Comparison of ENCODE assay signal across 2 cellular contexts in the genomic region with DNA sequence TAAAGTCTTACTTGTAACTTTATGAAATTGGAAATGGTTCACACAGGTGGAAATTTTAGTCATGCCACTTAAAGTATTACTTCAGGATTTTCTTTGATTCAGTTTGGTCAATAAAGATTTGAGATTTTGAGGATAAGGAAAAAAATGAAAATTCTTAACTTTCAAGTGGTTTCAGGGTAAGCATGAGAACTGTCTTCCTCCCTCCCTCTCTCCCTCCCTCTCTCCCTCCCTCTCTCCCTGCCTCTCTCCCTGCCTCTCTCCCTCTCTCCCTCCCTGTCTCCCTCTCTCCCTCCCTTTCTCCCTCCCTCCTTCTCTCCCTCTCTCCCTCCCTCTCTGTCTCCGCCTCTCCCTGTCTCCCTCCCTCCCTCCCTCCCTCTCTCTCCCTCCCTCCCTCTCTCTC.
TF ChIP-seq lines count a peak whose summit lies in the region.

No MANE protein-coding gene starts in this region.

TF ChIP-seq in HepG2, 621 proteins besides CTCF, POLR2A, EP300 and RAD21:
- TF ChIP-seq PCBP1 (IDR thresholded peaks at IDR 0.05; ENCODE audit: borderline replicate concordance, low read depth, low read length), result 0 out of 2 replicates have a peak, but pooled peaks have one; percentile 82
- TF ChIP-seq, protein P1, sequence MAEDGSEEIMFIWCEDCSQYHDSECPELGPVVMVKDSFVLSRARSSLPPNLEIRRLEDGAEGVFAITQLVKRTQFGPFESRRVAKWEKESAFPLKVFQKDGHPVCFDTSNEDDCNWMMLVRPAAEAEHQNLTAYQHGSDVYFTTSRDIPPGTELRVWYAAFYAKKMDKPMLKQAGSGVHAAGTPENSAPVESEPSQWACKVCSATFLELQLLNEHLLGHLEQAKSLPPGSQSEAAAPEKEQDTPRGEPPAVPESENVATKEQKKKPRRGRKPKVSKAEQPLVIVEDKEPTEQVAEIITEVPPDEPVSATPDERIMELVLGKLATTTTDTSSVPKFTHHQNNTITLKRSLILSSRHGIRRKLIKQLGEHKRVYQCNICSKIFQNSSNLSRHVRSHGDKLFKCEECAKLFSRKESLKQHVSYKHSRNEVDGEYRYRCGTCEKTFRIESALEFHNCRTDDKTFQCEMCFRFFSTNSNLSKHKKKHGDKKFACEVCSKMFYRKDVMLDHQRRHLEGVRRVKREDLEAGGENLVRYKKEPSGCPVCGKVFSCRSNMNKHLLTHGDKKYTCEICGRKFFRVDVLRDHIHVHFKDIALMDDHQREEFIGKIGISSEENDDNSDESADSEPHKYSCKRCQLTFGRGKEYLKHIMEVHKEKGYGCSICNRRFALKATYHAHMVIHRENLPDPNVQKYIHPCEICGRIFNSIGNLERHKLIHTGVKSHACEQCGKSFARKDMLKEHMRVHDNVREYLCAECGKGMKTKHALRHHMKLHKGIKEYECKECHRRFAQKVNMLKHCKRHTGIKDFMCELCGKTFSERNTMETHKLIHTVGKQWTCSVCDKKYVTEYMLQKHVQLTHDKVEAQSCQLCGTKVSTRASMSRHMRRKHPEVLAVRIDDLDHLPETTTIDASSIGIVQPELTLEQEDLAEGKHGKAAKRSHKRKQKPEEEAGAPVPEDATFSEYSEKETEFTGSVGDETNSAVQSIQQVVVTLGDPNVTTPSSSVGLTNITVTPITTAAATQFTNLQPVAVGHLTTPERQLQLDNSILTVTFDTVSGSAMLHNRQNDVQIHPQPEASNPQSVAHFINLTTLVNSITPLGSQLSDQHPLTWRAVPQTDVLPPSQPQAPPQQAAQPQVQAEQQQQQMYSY (CRISPR knock-in tag; IDR thresholded peaks at IDR 0.05), result no peak
- peak; percentile 96 for TF ChIP-seq HNRNPK (IDR thresholded peaks at IDR 0.05; ENCODE audit: low read depth, low read length, poor library complexity, severe bottlenecking)

TF ChIP-seq in K562, 482 proteins besides CTCF, POLR2A, EP300 and RAD21:
- no peak for TF ChIP-seq ZNF551 (CRISPR knock-in tag; IDR thresholded peaks at IDR 0.05)
- TF ChIP-seq PCBP2 (IDR thresholded peaks at IDR 0.05; ENCODE audit: low read depth, low read length, poor library complexity, severe bottlenecking), result peak; percentile 52
